1 cellular context compared by ENCODE assay signal in the genomic region with DNA sequence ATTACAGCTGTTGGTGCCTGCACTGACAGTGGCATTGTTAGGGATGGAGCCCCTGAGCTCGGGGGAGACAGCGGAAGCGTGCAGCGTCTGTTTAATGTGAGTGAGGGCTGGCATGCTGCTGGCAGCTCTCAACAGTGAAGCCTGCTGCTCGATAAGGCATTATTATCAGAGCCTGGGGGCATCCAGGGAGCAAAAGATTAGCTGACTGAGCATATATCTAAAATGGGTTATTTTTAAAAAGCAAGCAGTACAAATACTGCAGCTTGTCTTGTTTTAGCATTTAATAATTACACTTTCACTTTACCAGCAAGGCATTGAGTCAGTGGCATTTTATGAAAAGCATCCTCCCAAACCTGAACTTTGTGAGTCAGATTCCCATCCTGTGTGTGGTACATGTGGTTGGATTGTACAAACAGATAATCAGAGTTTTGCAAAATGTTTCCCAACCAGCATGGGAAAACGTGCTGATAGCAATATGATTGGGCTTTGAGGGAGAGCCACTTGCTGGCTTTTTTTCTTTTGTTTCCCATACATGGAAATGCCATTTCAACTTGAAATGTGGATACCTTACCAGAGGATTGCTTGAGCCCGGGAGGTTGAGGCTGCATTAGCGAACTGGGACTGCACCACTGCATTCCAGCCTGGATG.
TF ChIP-seq lines count a peak whose summit lies in the region.

No MANE protein-coding gene starts in this region.

TF ChIP-seq in A549, 52 proteins besides CTCF, POLR2A, EP300 and RAD21 (continued from another document):
- TF ChIP-seq, protein P1, sequence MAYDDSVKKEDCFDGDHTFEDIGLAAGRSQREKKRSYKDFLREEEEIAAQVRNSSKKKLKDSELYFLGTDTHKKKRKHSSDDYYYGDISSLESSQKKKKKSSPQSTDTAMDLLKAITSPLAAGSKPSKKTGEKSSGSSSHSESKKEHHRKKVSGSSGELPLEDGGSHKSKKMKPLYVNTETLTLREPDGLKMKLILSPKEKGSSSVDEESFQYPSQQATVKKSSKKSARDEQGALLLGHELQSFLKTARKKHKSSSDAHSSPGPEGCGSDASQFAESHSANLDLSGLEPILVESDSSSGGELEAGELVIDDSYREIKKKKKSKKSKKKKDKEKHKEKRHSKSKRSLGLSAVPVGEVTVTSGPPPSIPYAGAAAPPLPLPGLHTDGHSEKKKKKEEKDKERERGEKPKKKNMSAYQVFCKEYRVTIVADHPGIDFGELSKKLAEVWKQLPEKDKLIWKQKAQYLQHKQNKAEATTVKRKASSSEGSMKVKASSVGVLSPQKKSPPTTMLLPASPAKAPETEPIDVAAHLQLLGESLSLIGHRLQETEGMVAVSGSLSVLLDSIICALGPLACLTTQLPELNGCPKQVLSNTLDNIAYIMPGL (CRISPR knock-in tag; IDR thresholded peaks at IDR 0.05; ENCODE audit: borderline replicate concordance), result no peak
- TF ChIP-seq KDM5A (IDR thresholded peaks at IDR 0.05) (no peak), RFX5 (IDR thresholded peaks at IDR 0.05) (no peak), RARB (CRISPR knock-in tag; IDR thresholded peaks at IDR 0.05) (peak; percentile 27; the same call in 1 of the 2 replicates), ZNF302 (CRISPR knock-in tag; IDR thresholded peaks at IDR 0.05) (no peak), EHMT2 (IDR thresholded peaks at IDR 0.05; ENCODE audit: low read depth) (no peak), CBX8 (IDR thresholded peaks at IDR 0.05) (no peak), NPAS2 (CRISPR knock-in tag; IDR thresholded peaks at IDR 0.05; ENCODE audit: borderline replicate concordance) (no peak), SMC3 (IDR thresholded peaks at IDR 0.05) (peak; percentile 63)
- TF ChIP-seq, protein P2, sequence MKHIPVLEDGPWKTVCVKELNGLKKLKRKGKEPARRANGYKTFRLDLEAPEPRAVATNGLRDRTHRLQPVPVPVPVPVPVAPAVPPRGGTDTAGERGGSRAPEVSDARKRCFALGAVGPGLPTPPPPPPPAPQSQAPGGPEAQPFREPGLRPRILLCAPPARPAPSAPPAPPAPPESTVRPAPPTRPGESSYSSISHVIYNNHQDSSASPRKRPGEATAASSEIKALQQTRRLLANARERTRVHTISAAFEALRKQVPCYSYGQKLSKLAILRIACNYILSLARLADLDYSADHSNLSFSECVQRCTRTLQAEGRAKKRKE (CRISPR knock-in tag; IDR thresholded peaks at IDR 0.05; ENCODE audit: low read depth), result peak; percentile 87; the same call in 1 of the 2 replicates
- TF ChIP-seq, protein P3, sequence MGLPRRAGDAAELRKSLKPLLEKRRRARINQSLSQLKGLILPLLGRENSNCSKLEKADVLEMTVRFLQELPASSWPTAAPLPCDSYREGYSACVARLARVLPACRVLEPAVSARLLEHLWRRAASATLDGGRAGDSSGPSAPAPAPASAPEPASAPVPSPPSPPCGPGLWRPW (IDR thresholded peaks at IDR 0.05), result peak; percentile 87
TF ChIP-seq in A549: peak in this region for 19.
